In genomic region chr9:70049236-70049635, GRCh38 we compare ENCODE assay signal across 9 cellular contexts. TPM values are rescaled to one million over a fixed set of nuclear protein-coding genes. Genes with fewer than 3 reads are reported as not detected.
DNase-seq lines count a peak whose midpoint lies in the region; ATAC-seq, FAIRE-seq and TF ChIP-seq lines count a peak whose summit lies in the region.
"Had no signal": no experiment of that assay in that cellular context is flagged by ENCODE, and none has a peak within 500 bp of the region (broad histone marks: within the 10 kb centered on the region; RNA-seq: fewer than 3 reads in every experiment).

No MANE protein-coding gene starts in this region.

- no peaks in the 10 kb centered on the region for H3K36me3 Mint-ChIP-seq in activated naive CD4-positive, alpha-beta T cell treated with anti-CD3 and anti-CD28 coated beads for 36 hours (ENCODE audit: low read depth)
- H3K36me3 Mint-ChIP-seq: activated naive CD8-positive, alpha-beta T cell had no signal

- peaks cover 5% of the 10 kb centered on the region for H3K27me3 ChIP-seq in hepatocyte
- H3K27me3 ChIP-seq in tibial artery, result no peaks in the 10 kb centered on the region

- no peaks in the 10 kb centered on the region for H3K4me1 ChIP-seq in hepatocyte (ENCODE audit: insufficient read depth)
- peaks cover 0 to 97% (median 73%) of the 10 kb centered on the region in 4 donors for H3K4me1 ChIP-seq in tibial artery

- no peaks in the 10 kb centered on the region for H3K9me3 ChIP-seq in hepatocyte (ENCODE audit: low read depth)
- H3K9me3 ChIP-seq in tibial artery, result no peaks in the 10 kb centered on the region

- no peaks in the 10 kb centered on the region for H3K79me2 ChIP-seq in hepatocyte

- H3K4me3 ChIP-seq in hepatocyte (no peak overlapping the region), tibial artery (no peak overlapping the region)

- no peaks in the 10 kb centered on the region for H3K9me2 ChIP-seq in hepatocyte (replicated peaks; ENCODE audit: insufficient read depth)

- no peaks in the 10 kb centered on the region for H3K36me3 ChIP-seq in hepatocyte (replicated peaks; ENCODE audit: insufficient read depth, low read depth)
- H3K36me3 ChIP-seq in tibial artery, result no peaks in the 10 kb centered on the region

- FAIRE-seq in HTR-8/SVneo (lab: Jason Lieb, UNC), result peak; percentile 58
- FAIRE-seq: kidney had no signal

- no peak overlapping the region for H3K27ac ChIP-seq in hepatocyte
- peak overlapping the region; percentile 86 to 89 for H3K27ac ChIP-seq in tibial artery

- no peak overlapping the region for H3K4me2 ChIP-seq in hepatocyte

- no peak for TF ChIP-seq CTCF in hepatocyte (IDR thresholded peaks at IDR 0.05; ENCODE audit: poor library complexity)
- no peak for TF ChIP-seq CTCF in tibial artery (IDR thresholded peaks at IDR 0.05)

- WGBS in hepatocyte (ENCODE audit: low lambda C conversion rate, missing lambda C conversion rate), result 77% methylated on average over 4 of the region's 4 CpGs

- ATAC-seq in GM21360 (IDR thresholded peaks at IDR 0.05; ENCODE audit: unreplicated experiment), result no peak

- H4K20me1 ChIP-seq in hepatocyte (ENCODE audit: insufficient read depth, poor library complexity, severe bottlenecking), result no peaks in the 10 kb centered on the region

- intact Hi-C loops in tibial artery (cut with DNase I; ENCODE audit: low total_unique reads), result loop anchor here (10.0 kb wide), 2 partner anchors 74 to 556 kb away; no protein-coding TSS in a partner anchor
- intact Hi-C loops in activated naive CD4-positive, alpha-beta T cell treated with anti-CD3 and anti-CD28 coated beads for 36 hours (cut with micrococcal nuclease), result no loop called here

- CTCF ChIA-PET in activated naive CD4-positive, alpha-beta T cell treated with anti-CD3 and anti-CD28 coated beads for 36 hours (lab: Charles Lee), result no interaction called here

- H3K9me3 Mint-ChIP-seq in activated naive CD4-positive, alpha-beta T cell treated with anti-CD3 and anti-CD28 coated beads for 36 hours, result no peaks in the 10 kb centered on the region

- DNase-seq in HTR-8/SVneo (ENCODE audit: insufficient read length, low spot score) (peak; percentile 46), astrocyte of the hippocampus (ENCODE audit: low read depth, low spot score) (peak; percentile 82), hepatocyte (ENCODE audit: low spot score) (peak; percentile 24), tibial artery (peak; percentile 93 to 95)
- no peak for DNase-seq in stimulated activated naive CD4-positive, alpha-beta T cell treated with Interleukin-2 at 50 U/mL for 16 hours (lab: John Stamatoyannopoulos, UW)
- no peak for DNase-seq in activated naive CD4-positive, alpha-beta T cell treated with anti-CD3 and anti-CD28 coated beads for 36 hours

- H2AFZ ChIP-seq in hepatocyte, result no peak overlapping the region

- H3K4me3 Mint-ChIP-seq in activated naive CD4-positive, alpha-beta T cell treated with anti-CD3 and anti-CD28 coated beads for 36 hours, result no peak overlapping the region
- H3K4me3 Mint-ChIP-seq: activated naive CD8-positive, alpha-beta T cell had no signal

- H3K27ac Mint-ChIP-seq in activated naive CD4-positive, alpha-beta T cell treated with anti-CD3 and anti-CD28 coated beads for 36 hours, result no peak overlapping the region
- H3K27ac Mint-ChIP-seq: activated naive CD8-positive, alpha-beta T cell had no signal

- H3K27me3 Mint-ChIP-seq in activated naive CD4-positive, alpha-beta T cell treated with anti-CD3 and anti-CD28 coated beads for 36 hours (ENCODE audit: low read depth), result peaks cover 36% of the 10 kb centered on the region

- H3K4me1 Mint-ChIP-seq in activated naive CD4-positive, alpha-beta T cell treated with anti-CD3 and anti-CD28 coated beads for 36 hours (ENCODE audit: low read depth), result peaks cover 4% of the 10 kb centered on the region

RNA-seq across cellular contexts. Expression of gene MAMDC2, which starts 5.6 kb away (rescaled TPM):
- total RNA-seq in hepatocyte, result 1.7 and 1.9 TPM in 2 replicates
- 0.65 and 1.1 TPM in 2 replicates for polyA plus RNA-seq in hepatocyte
- not detected for total RNA-seq in activated naive CD4-positive, alpha-beta T cell treated with anti-CD3 and anti-CD28 coated beads for 36 hours

Comparison
In these comparisons a context has a peak if more than half of its experiments do, and no peak if none do; other contexts are left out.
1. DNase-seq: peak in HTR-8/SVneo (single experiment), astrocyte of the hippocampus (single experiment), hepatocyte (single experiment) and tibial artery (2 of 2); none in stimulated activated naive CD4-positive, alpha-beta T cell treated with Interleukin-2 at 50 U/mL for 16 hours (single experiment) and activated naive CD4-positive, alpha-beta T cell treated with anti-CD3 and anti-CD28 coated beads for 36 hours (single experiment).